15 cellular contexts compared by ENCODE assay signal in the genomic region with DNA sequence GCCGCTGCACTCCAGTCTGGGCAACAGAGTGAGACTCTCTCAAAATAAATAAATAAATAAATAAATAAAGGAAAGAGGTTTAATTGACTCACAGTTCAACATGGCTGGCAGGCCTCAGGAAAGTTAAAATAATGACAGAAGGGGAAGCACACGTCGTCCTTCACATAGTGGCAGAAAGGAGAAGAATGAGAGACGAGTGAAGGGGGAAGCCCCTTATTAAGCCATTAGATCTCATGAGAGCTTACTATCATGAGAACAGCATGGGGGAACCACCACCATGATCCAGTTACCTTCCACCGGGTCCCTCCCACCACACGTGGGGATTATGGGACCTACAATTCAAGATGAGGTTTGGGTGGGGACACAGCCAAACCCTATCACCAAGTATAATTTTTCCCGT. TPM values are rescaled to one million over a fixed set of nuclear protein-coding genes. Genes with fewer than 3 reads are reported as not detected.
A peak's percentile ranks its signal among the peaks of the same experiment; 100 is the strongest.
DNase-seq lines count a peak whose midpoint lies in the region; ATAC-seq lines count a peak whose summit lies in the region.
"Had no signal": no experiment of that assay in that cellular context is flagged by ENCODE, and none has a peak within 500 bp of the region (broad histone marks: within the 10 kb centered on the region; RNA-seq: fewer than 3 reads in every experiment).

No MANE protein-coding gene starts in this region.

- H3K9me3 Mint-ChIP-seq in stimulated activated naive CD8-positive, alpha-beta T cell treated with anti-CD3 and anti-CD28 coated beads, Interleukin-15, Interleukin-2, amounts not matched to agents 100 ng/mL and 50 ng/mL, for 24 hours: no peaks in the 10 kb centered on the region
- H3K9me3 Mint-ChIP-seq in memory B cell: no peaks in the 10 kb centered on the region
- peaks cover 4 to 5% of the 10 kb centered on the region in 2 donors for H3K9me3 Mint-ChIP-seq in stimulated activated naive B cell treated with anti-CD40 and anti-IgM and Interleukin-4, amounts not matched to agents 10 μg/mL and 1 μg/mL and 100 μg/mL, for 72 hours
- H3K9me3 Mint-ChIP-seq in activated T-helper 2 cell treated with anti-CD3 and anti-CD28 coated beads, Interferon-gamma antibody, Interleukin-2, Interleukin-4, amounts not matched to agents 10 μg/mL and 5 μg/mL and 100 μg/mL, durations not matched to agents 14 hours and 24 hours and 36 hours: no peaks in the 10 kb centered on the region
- H3K9me3 Mint-ChIP-seq: HFFc6 had no signal

- H3K27me3 Mint-ChIP-seq in stimulated activated naive CD8-positive, alpha-beta T cell treated with anti-CD3 and anti-CD28 coated beads, Interleukin-15, Interleukin-2, amounts not matched to agents 100 ng/mL and 50 ng/mL, for 24 hours: no peaks in the 10 kb centered on the region
- no peaks in the 10 kb centered on the region for H3K27me3 Mint-ChIP-seq in T-helper 17 cell
- no peaks in the 10 kb centered on the region for H3K27me3 Mint-ChIP-seq in memory B cell
- H3K27me3 Mint-ChIP-seq in stimulated activated naive B cell treated with anti-CD40 and anti-IgM and Interleukin-4, amounts not matched to agents 10 μg/mL and 1 μg/mL and 100 μg/mL, for 72 hours: no peaks in the 10 kb centered on the region
- no peaks in the 10 kb centered on the region for H3K27me3 Mint-ChIP-seq in activated T-helper 2 cell treated with anti-CD3 and anti-CD28 coated beads, Interferon-gamma antibody, Interleukin-2, Interleukin-4, amounts not matched to agents 10 μg/mL and 5 μg/mL and 100 μg/mL, durations not matched to agents 14 hours and 24 hours and 36 hours (ENCODE audit: low read depth)
- H3K27me3 Mint-ChIP-seq: CD4-positive, CD25-positive, alpha-beta regulatory T cell had no signal

- peak overlapping the region; percentile 9 for H3K4me3 Mint-ChIP-seq in stimulated activated naive CD8-positive, alpha-beta T cell treated with anti-CD3 and anti-CD28 coated beads, Interleukin-15, Interleukin-2, amounts not matched to agents 100 ng/mL and 50 ng/mL, for 24 hours
- H3K4me3 Mint-ChIP-seq in T-helper 17 cell (no peak overlapping the region), memory B cell (no peak overlapping the region)
- peak overlapping the region in 1 of 2 donors; percentile 29 for H3K4me3 Mint-ChIP-seq in stimulated activated naive B cell treated with anti-CD40 and anti-IgM and Interleukin-4, amounts not matched to agents 10 μg/mL and 1 μg/mL and 100 μg/mL, for 72 hours
- no peak overlapping the region for H3K4me3 Mint-ChIP-seq in activated T-helper 2 cell treated with anti-CD3 and anti-CD28 coated beads, Interferon-gamma antibody, Interleukin-2, Interleukin-4, amounts not matched to agents 10 μg/mL and 5 μg/mL and 100 μg/mL, durations not matched to agents 14 hours and 24 hours and 36 hours (ENCODE audit: low read depth)
- H3K4me3 Mint-ChIP-seq: CD4-positive, CD25-positive, alpha-beta regulatory T cell; HFFc6 had no signal

- H3K36me3 Mint-ChIP-seq in stimulated activated naive CD8-positive, alpha-beta T cell treated with anti-CD3 and anti-CD28 coated beads, Interleukin-15, Interleukin-2, amounts not matched to agents 100 ng/mL and 50 ng/mL, for 24 hours (ENCODE audit: low read depth): peaks cover 57% of the 10 kb centered on the region
- peaks cover 7% of the 10 kb centered on the region for H3K36me3 Mint-ChIP-seq in T-helper 17 cell (ENCODE audit: low read depth)
- peaks cover 20% of the 10 kb centered on the region for H3K36me3 Mint-ChIP-seq in memory B cell
- peaks cover 35 to 51% of the 10 kb centered on the region in 2 donors for H3K36me3 Mint-ChIP-seq in stimulated activated naive B cell treated with anti-CD40 and anti-IgM and Interleukin-4, amounts not matched to agents 10 μg/mL and 1 μg/mL and 100 μg/mL, for 72 hours
- peaks cover 60% of the 10 kb centered on the region for H3K36me3 Mint-ChIP-seq in activated T-helper 2 cell treated with anti-CD3 and anti-CD28 coated beads, Interferon-gamma antibody, Interleukin-2, Interleukin-4, amounts not matched to agents 10 μg/mL and 5 μg/mL and 100 μg/mL, durations not matched to agents 14 hours and 24 hours and 36 hours (ENCODE audit: low read depth)

- H3K27ac Mint-ChIP-seq in stimulated activated naive CD8-positive, alpha-beta T cell treated with anti-CD3 and anti-CD28 coated beads, Interleukin-15, Interleukin-2, amounts not matched to agents 100 ng/mL and 50 ng/mL, for 24 hours: no peak overlapping the region
- H3K27ac Mint-ChIP-seq in T-helper 17 cell (peak overlapping the region; percentile 69), memory B cell (peak overlapping the region; percentile 81)
- H3K27ac Mint-ChIP-seq in stimulated activated naive B cell treated with anti-CD40 and anti-IgM and Interleukin-4, amounts not matched to agents 10 μg/mL and 1 μg/mL and 100 μg/mL, for 72 hours: peak overlapping the region; percentile 59
- H3K27ac Mint-ChIP-seq in activated T-helper 2 cell treated with anti-CD3 and anti-CD28 coated beads, Interferon-gamma antibody, Interleukin-2, Interleukin-4, amounts not matched to agents 10 μg/mL and 5 μg/mL and 100 μg/mL, durations not matched to agents 14 hours and 24 hours and 36 hours: no peak overlapping the region
- H3K27ac Mint-ChIP-seq: HFFc6 had no signal

- H3K9me3 ChIP-seq in T-helper 17 cell (ENCODE audit: control insufficient read depth, low read length, poor library complexity, severe bottlenecking): no peaks in the 10 kb centered on the region
- H3K9me3 ChIP-seq: A549 had no signal

- DNase-seq in stimulated activated naive CD8-positive, alpha-beta T cell treated with anti-CD3 and anti-CD28 coated beads, Interleukin-15, Interleukin-2, amounts not matched to agents 100 U/mL and 50 U/mL, for 24 hours: no peak
- no peak for DNase-seq in T-helper 17 cell
- no peak for DNase-seq in memory B cell (ENCODE audit: low spot score in 2 of 2)
- no peak for DNase-seq in stimulated activated naive B cell treated with anti-CD40 and anti-IgM and Interleukin-4, amounts not matched to agents 10 μg/mL and 1 μg/mL and 100 μg/mL, for 72 hours
- DNase-seq in NCI-H2196 treated with DMSO at 0.1 percent for 48 hours (lab: John Stamatoyannopoulos, UW; ENCODE audit: unreplicated experiment): no peak
- no peak for DNase-seq in glomerular visceral epithelial cell (ENCODE audit: extremely low spot score)
- no peak for DNase-seq in activated T-helper 2 cell treated with anti-CD3 and anti-CD28 coated beads, Interferon-gamma antibody, Interleukin-2, Interleukin-4, amounts not matched to agents 10 μg/mL and 5 μg/mL and 100 μg/mL, durations not matched to agents 14 hours and 24 hours and 36 hours (ENCODE audit: low spot score)
- DNase-seq: CD4-positive, CD25-positive, alpha-beta regulatory T cell; DMS53; GF-D8; HCEC 1CT; HFFc6 had no signal

- intact Hi-C loops in activated T-helper 2 cell treated with anti-CD3 and anti-CD28 coated beads, Interferon-gamma antibody, Interleukin-2, Interleukin-4, amounts not matched to agents 10 μg/mL and 5 μg/mL and 100 μg/mL, durations not matched to agents 14 hours and 24 hours and 36 hours (cut with micrococcal nuclease): no loop called here

- no peak for ATAC-seq in stimulated activated naive CD8-positive, alpha-beta T cell treated with anti-CD3 and anti-CD28 coated beads, Interleukin-15, Interleukin-2, amounts not matched to agents 100 U/mL and 50 U/mL, for 24 hours
- peak; percentile 18 for ATAC-seq in T-helper 17 cell
- peak; percentile 80 for ATAC-seq in memory B cell (ENCODE audit: low read depth)
- peak; percentile 91 to 92 for ATAC-seq in stimulated activated naive B cell treated with anti-CD40 and anti-IgM and Interleukin-4, amounts not matched to agents 10 μg/mL and 1 μg/mL and 100 μg/mL, for 72 hours (replicated peaks)
- ATAC-seq: A549, HepG2 had no signal

- peaks cover 2% of the 10 kb centered on the region for H3K4me1 Mint-ChIP-seq in stimulated activated naive CD8-positive, alpha-beta T cell treated with anti-CD3 and anti-CD28 coated beads, Interleukin-15, Interleukin-2, amounts not matched to agents 100 ng/mL and 50 ng/mL, for 24 hours (ENCODE audit: low read depth)
- peaks cover 10% of the 10 kb centered on the region for H3K4me1 Mint-ChIP-seq in T-helper 17 cell
- peaks cover 6% of the 10 kb centered on the region for H3K4me1 Mint-ChIP-seq in memory B cell
- H3K4me1 Mint-ChIP-seq in stimulated activated naive B cell treated with anti-CD40 and anti-IgM and Interleukin-4, amounts not matched to agents 10 μg/mL and 1 μg/mL and 100 μg/mL, for 72 hours: peaks cover 7 to 12% of the 10 kb centered on the region in 2 donors
- peaks cover 3% of the 10 kb centered on the region for H3K4me1 Mint-ChIP-seq in activated T-helper 2 cell treated with anti-CD3 and anti-CD28 coated beads, Interferon-gamma antibody, Interleukin-2, Interleukin-4, amounts not matched to agents 10 μg/mL and 5 μg/mL and 100 μg/mL, durations not matched to agents 14 hours and 24 hours and 36 hours (ENCODE audit: low read depth)

RNA-seq across cellular contexts. Expression of a gene that starts 54.5 kb away (rescaled TPM):
- total RNA-seq in T-helper 17 cell: 100 to 1,000 TPM; 149 to 165 TPM
- 151 and 153 TPM in 2 replicates for total RNA-seq in activated T-helper 2 cell treated with anti-CD3 and anti-CD28 coated beads, Interferon-gamma antibody, Interleukin-2, Interleukin-4, amounts not matched to agents 10 μg/mL and 5 μg/mL and 100 μg/mL, durations not matched to agents 14 hours and 24 hours and 36 hours

Comparison
In these comparisons a context has a peak if more than half of its experiments do, and no peak if none do; other contexts are left out.
1. H3K27ac Mint-ChIP-seq: peak in T-helper 17 cell (single experiment), memory B cell (single experiment) and stimulated activated naive B cell treated with anti-CD40 and anti-IgM and Interleukin-4, amounts not matched to agents 10 μg/mL and 1 μg/mL and 100 μg/mL, for 72 hours (single experiment); none in stimulated activated naive CD8-positive, alpha-beta T cell treated with anti-CD3 and anti-CD28 coated beads, Interleukin-15, Interleukin-2, amounts not matched to agents 100 ng/mL and 50 ng/mL, for 24 hours (single experiment) and activated T-helper 2 cell treated with anti-CD3 and anti-CD28 coated beads, Interferon-gamma antibody, Interleukin-2, Interleukin-4, amounts not matched to agents 10 μg/mL and 5 μg/mL and 100 μg/mL, durations not matched to agents 14 hours and 24 hours and 36 hours (single experiment).